In the genomic region with DNA sequence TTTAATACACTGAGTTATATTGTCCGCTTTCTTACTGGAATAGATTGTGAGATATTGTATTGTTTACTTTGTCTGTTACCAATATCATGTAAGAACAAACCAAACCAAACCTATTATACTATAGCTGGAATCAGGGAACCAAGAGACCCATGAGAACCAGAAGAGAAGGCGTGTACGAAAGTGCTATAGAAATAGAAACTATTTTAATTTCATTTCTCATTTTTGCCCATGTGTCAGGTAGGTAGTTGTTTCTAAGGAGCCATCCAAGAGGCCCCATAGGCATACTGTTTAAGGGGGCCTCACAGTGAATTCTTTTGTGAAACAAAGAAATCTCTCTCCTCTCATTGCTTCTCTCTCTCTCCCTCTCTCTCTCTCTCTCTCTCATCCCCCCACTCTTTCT, we compare ENCODE assay signal across 12 cellular contexts.
"Had no signal": no experiment of that assay in that cellular context is flagged by ENCODE, and none has a peak within 500 bp of the region (broad histone marks: within the 10 kb centered on the region; RNA-seq: fewer than 3 reads in every experiment).

No MANE protein-coding gene starts in this region.

- H3K4me3 ChIP-seq: hepatocyte, pancreas, sigmoid colon, stomach, thoracic aorta, upper lobe of right lung had no signal

- H3K27me3 ChIP-seq: hepatocyte, pancreas, sigmoid colon, stomach, upper lobe of right lung had no signal

- H3K27ac ChIP-seq: hepatocyte, sigmoid colon, stomach, thoracic aorta, upper lobe of right lung had no signal

- ATAC-seq: activated CD4-positive, CD25-positive, alpha-beta regulatory T cell treated with anti-CD3 and anti-CD28 coated beads, Interleukin-2, amount 50 U/mL, for 24 hours; upper lobe of right lung had no signal

- H3K4me1 ChIP-seq: sigmoid colon, stomach, upper lobe of right lung had no signal

- H3K9me3 ChIP-seq: pancreas, sigmoid colon, stomach, thoracic aorta, upper lobe of right lung had no signal

- DNase-seq: activated CD4-positive, alpha-beta T cell treated with anti-CD3 and anti-CD28 coated beads, Interleukin-2, amount 50 U/mL, for 1 hour; activated naive CD4-positive, alpha-beta T cell treated with anti-CD3 and anti-CD28 coated beads, Interleukin-2, amount 10 ng/mL, durations not matched to agents 7 days and 5 days; islet precursor cell; midbrain; pancreas; sigmoid colon; stimulated activated CD4-positive, alpha-beta T cell treated with anti-CD3 and anti-CD28 coated beads, Interleukin-1b, Interleukin-23, amount 100 ng/mL, for 48 hours; stomach; upper lobe of right lung had no signal

- H3K36me3 ChIP-seq: pancreas, sigmoid colon, stomach, thoracic aorta, upper lobe of right lung had no signal
